8 cellular contexts compared by ENCODE assay signal in genomic region chr3:119463171-119464169, GRCh38. TPM values are rescaled to one million over a fixed set of nuclear protein-coding genes. Genes with fewer than 3 reads are reported as not detected.
DNase-seq lines count a peak whose midpoint lies in the region; ATAC-seq, FAIRE-seq and TF ChIP-seq lines count a peak whose summit lies in the region.

Gene TMEM39A (minus strand): TSS chr3:119463615. CDS start chr3:119462074, 1,541 bp downstream.

- peak; percentile 100 for DNase-seq in NCI-H1436 (lab: John Stamatoyannopoulos, UW)
- DNase-seq in T follicular helper cell (ENCODE audit: low read depth): peak; percentile 98
- peak; percentile 100 for DNase-seq in adipocyte (ENCODE audit: low read depth)
- peak; percentile 100 for DNase-seq in Right ventricle myocardium superior
- peak; percentile 99 to 100 (median 100) for DNase-seq in pancreas
- DNase-seq in tibial artery: peak; percentile 99 to 100

- TF ChIP-seq CTCF in GM12875 (IDR thresholded peaks at IDR 0.05; ENCODE audit: borderline replicate concordance, insufficient read depth, low read depth, low read length): no peak
- TF ChIP-seq CTCF in pancreas (IDR thresholded peaks at IDR 0.05): peak in 1 of 4 donors; percentile 13
- peak in 1 of 2 experiments; percentile 16 for TF ChIP-seq CTCF in tibial artery (IDR thresholded peaks at IDR 0.05)

- ATAC-seq in HG02798 (IDR thresholded peaks at IDR 0.05; ENCODE audit: poor library complexity, unreplicated experiment) (peak; percentile 93), Right ventricle myocardium superior (ENCODE audit: poor library complexity) (peak; percentile 99), pancreas (peak; percentile 94 to 99 (median 96))

- H3K4me3 ChIP-seq in GM12875 (ENCODE audit: low read depth, low read length) (peak within 1 kb of the TSS; percentile 88), adipocyte (ENCODE audit: low read length) (peak within 1 kb of the TSS; percentile 94), pancreas (peak within 1 kb of the TSS; percentile 64 to 97 (median 77)), tibial artery (peak within 1 kb of the TSS; percentile 68 to 76)

- H3K36me3 ChIP-seq in adipocyte (ENCODE audit: control insufficient read depth, insufficient read depth, low read length, severe bottlenecking) (peaks cover 34% of the 10 kb centered on the region), pancreas (peaks cover 0 to 9% (median 8%) of the 10 kb centered on the region in 3 donors), tibial artery (peaks cover 10 to 27% (median 20%) of the 10 kb centered on the region in 3 donors)

- H3K4me1 ChIP-seq in adipocyte (ENCODE audit: control insufficient read depth, insufficient read depth, low read length): peaks cover 45% of the 10 kb centered on the region
- peaks cover 10 to 33% (median 27%) of the 10 kb centered on the region in 3 donors for H3K4me1 ChIP-seq in pancreas
- peaks cover 0 to 39% (median 35%) of the 10 kb centered on the region in 4 donors for H3K4me1 ChIP-seq in tibial artery

- WGBS in pancreas, 2 donors: 3 to 4% methylated on average over 49 to 51 of the region's 51 CpGs

- peak within 1 kb of the TSS; percentile 97 for H3K9ac ChIP-seq in adipocyte (ENCODE audit: low read length)

- intact Hi-C loops in Right ventricle myocardium superior (cut with DNase I): no loop called here
- intact Hi-C loops in pancreas (cut with DNase I): no loop called here
- intact Hi-C loops in tibial artery (cut with DNase I; ENCODE audit: low total_unique reads): loop anchor here (5.0 to 10.0 kb wide), 3 partner anchors 139 to 214 kb away; partner anchors contain the start of genes ARHGAP31 and COX17

- H3K27me3 ChIP-seq in adipocyte (replicated peaks; ENCODE audit: control insufficient read depth, insufficient read depth, low read length): no peaks in the 10 kb centered on the region
- no peaks in the 10 kb centered on the region for H3K27me3 ChIP-seq in pancreas
- no peaks in the 10 kb centered on the region for H3K27me3 ChIP-seq in tibial artery

- H3K27ac ChIP-seq in pancreas (peak within 1 kb of the TSS; percentile 78 to 93 (median 86)), tibial artery (peak within 1 kb of the TSS; percentile 80 to 83)

- peak; percentile 94 for FAIRE-seq in pancreas (lab: Jason Lieb, UNC)

- H3K9me3 ChIP-seq in adipocyte (ENCODE audit: control insufficient read depth, low read length) (no peaks in the 10 kb centered on the region), pancreas (no peaks in the 10 kb centered on the region), tibial artery (no peaks in the 10 kb centered on the region)

RNA-seq across cellular contexts. Expression of gene TMEM39A, which starts in this region (rescaled TPM):
- total RNA-seq in Right ventricle myocardium superior (15.0 TPM), pancreas (10 to 100 TPM; 19.4 to 41.4 (median 34.8) TPM)
- polyA plus RNA-seq in pancreas: 10 to 100 TPM; 12.2 to 15.2 TPM

Comparison
In these comparisons a context has a peak if more than half of its experiments do, and no peak if none do; other contexts are left out.
1. Peak in every context shown above with its lines: DNase-seq, ATAC-seq, H3K4me3 ChIP-seq and H3K27ac ChIP-seq.